ENCODE assay signal across 1 cellular context in the genomic region with DNA sequence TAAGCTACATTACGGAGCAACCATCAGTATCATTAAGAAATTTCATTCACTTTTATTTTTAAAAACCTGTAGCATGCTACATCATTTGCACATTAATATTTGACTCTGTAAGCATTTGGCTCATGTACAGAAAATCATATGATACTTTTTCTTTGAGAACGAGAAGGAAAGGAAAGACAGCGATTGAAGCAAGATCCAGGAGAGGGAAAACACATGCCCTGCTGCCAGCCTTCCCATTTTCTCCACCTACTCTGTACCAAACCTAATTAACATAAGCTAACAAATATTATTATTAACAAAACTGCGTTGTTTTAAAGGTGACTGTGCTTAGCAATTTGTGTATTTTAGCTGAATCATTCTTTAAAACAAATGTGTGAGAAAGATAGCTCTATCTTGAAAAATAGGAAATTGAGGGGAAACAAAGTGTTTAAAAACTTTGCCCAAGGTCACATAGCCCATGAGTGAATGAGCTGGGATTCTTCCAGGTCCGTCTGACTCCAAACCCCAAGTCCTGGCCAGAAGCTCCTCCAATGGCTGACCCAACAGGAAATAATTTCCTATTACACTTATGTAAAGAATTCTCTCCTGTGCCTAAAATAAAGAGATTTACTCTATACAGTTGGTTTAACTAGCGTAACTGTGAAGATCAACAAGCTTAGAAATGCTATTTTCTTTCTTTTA.
TF ChIP-seq lines count a peak whose summit lies in the region.

No MANE protein-coding gene starts in this region.

TF ChIP-seq in K562, 482 proteins besides CTCF, POLR2A, EP300 and RAD21 (continued from another document):
- TF ChIP-seq YY1 (IDR thresholded peaks at IDR 0.05; ENCODE audit: borderline replicate concordance in 1 of 3, control insufficient read depth in 1 of 3, extremely low read depth in 1 of 3, insufficient read depth in 3 of 3, insufficient read length in 1 of 3, insufficient replicate concordance in 2 of 3, low read depth in 1 of 3, low read length in 2 of 3) (no peak), NR2F6 (CRISPR knock-in tag; IDR thresholded peaks at IDR 0.05) (no peak), ZNF445 (CRISPR knock-in tag; IDR thresholded peaks at IDR 0.05; ENCODE audit: low read depth) (no peak), SREBF1 (IDR thresholded peaks at IDR 0.05; ENCODE audit: borderline replicate concordance, low read depth, low read length) (no peak)
- TF ChIP-seq, protein P1, sequence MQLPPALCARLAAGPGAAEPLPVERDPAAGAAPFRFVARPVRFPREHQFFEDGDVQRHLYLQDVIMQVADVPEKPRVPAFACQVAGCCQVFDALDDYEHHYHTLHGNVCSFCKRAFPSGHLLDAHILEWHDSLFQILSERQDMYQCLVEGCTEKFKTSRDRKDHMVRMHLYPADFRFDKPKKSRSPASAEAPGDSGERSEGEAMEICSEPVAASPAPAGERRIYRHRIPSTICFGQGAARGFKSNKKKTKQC (CRISPR knock-in tag; IDR thresholded peaks at IDR 0.05): no peak
